ENCODE assay signal across 22 cellular contexts in the genomic region with DNA sequence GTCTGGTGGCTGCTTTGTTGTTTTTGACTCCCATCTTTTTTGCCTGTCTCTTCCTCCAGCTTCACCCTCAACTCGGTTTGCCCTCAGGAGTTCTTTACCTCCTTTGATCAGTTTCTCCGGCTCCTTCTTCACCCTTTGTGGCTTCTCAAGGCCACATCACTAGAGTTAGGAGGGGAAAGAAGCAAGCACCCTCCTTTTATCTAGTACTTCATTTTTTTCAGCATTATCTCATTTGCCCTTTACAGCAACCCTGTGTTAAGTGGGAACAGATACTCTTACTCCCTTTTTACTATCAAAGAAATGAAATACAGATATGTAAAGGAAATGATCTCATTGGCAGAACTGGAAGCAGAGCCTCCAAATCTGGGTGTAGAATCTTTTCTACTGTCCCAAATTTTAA. TPM values are rescaled to one million over a fixed set of nuclear protein-coding genes. Genes with fewer than 3 reads are reported as not detected.
DNase-seq lines count a peak whose midpoint lies in the region; ATAC-seq and TF ChIP-seq lines count a peak whose summit lies in the region.
"Had no signal": no experiment of that assay in that cellular context is flagged by ENCODE, and none has a peak within 500 bp of the region (broad histone marks: within the 10 kb centered on the region; RNA-seq: fewer than 3 reads in every experiment).

No MANE protein-coding gene starts in this region.

- H3K4me3 ChIP-seq in left ventricle myocardium inferior (no peak overlapping the region), right cardiac atrium (ENCODE audit: low read length) (no peak overlapping the region), SK-N-SH (ENCODE audit: low read depth in 2 of 2, low read length in 1 of 2) (no peak overlapping the region), coronary artery (peak overlapping the region; percentile 44), aorta (ENCODE audit: low read length in 2 of 2) (no peak overlapping the region)
- H3K4me3 ChIP-seq: HAP-1, lower lobe of right lung, skin epidermis, thoracic aorta had no signal

- no peak overlapping the region for H3K9ac ChIP-seq in SK-N-SH

- DNase-seq in left ventricle myocardium inferior (no peak), right cardiac atrium (no peak), SK-N-SH (peak; percentile 28), coronary artery (ENCODE audit: low spot score) (no peak), aorta (no peak), NCI-H446 (lab: John Stamatoyannopoulos, UW) (no peak), globus pallidus (ENCODE audit: low spot score) (no peak)
- no peak for DNase-seq in natural killer cell treated with Interleukin-12 subunit alpha and Interleukin-12 subunit beta and Interleukin-15 and Interleukin-18, amount 100 ng/mL, for 72 hours (ENCODE audit: low spot score)
- DNase-seq: GDM1; head of caudate nucleus; immature natural killer cell; Kasumi-1; lower lobe of right lung; natural killer cell; NCI-H2171; NK-92 treated with Interleukin-12 subunit alpha and Interleukin-12 subunit beta, amount 100 ng/mL, for 24 hours; posterior cingulate gyrus; RPMI8226; stimulated activated CD4-positive, alpha-beta T cell treated with anti-CD3 and anti-CD28 coated beads, Interleukin-4, amount 100 ng/mL, for 24 hours had no signal

- intact Hi-C loops in left ventricle myocardium inferior (cut with micrococcal nuclease) (no loop called here), right cardiac atrium (cut with DNase I) (no loop called here), aorta (cut with DNase I) (no loop called here)

- ATAC-seq in right cardiac atrium (no peak), aorta (ENCODE audit: low FRiP score) (peak; percentile 11)
- ATAC-seq in natural killer cell treated with Interleukin-12 subunit alpha and Interleukin-12 subunit beta and Interleukin-15 and Interleukin-18, amount 100 ng/mL, for 72 hours: no peak
- ATAC-seq: lower lobe of right lung, natural killer cell had no signal

- POLR2A ChIA-PET in SK-N-SH (lab: Yijun Ruan, JAX): no interaction called here

- H3K9me3 Mint-ChIP-seq in natural killer cell treated with Interleukin-12 subunit alpha and Interleukin-12 subunit beta and Interleukin-15 and Interleukin-18, amount 100 ng/mL, for 72 hours: no peaks in the 10 kb centered on the region
- H3K9me3 Mint-ChIP-seq: natural killer cell had no signal

- 69% methylated on average over 2 of the region's 2 CpGs for WGBS in right cardiac atrium
- WGBS in SK-N-SH (ENCODE audit: low lambda C conversion rate): 70% methylated on average over 2 of the region's 2 CpGs
- WGBS in aorta, 2 donors: 89% methylated on average over 2 of the region's 2 CpGs

- H3K36me3 Mint-ChIP-seq in natural killer cell treated with Interleukin-12 subunit alpha and Interleukin-12 subunit beta and Interleukin-15 and Interleukin-18, amount 100 ng/mL, for 72 hours: peaks cover 6% of the 10 kb centered on the region

- no peak overlapping the region for H3K4me2 ChIP-seq in SK-N-SH

- peak overlapping the region in 1 of 2 donors; percentile 1 for H3K27ac Mint-ChIP-seq in natural killer cell treated with Interleukin-12 subunit alpha and Interleukin-12 subunit beta and Interleukin-15 and Interleukin-18, amount 100 ng/mL, for 72 hours

- peak overlapping the region; percentile 37 for H3K27ac ChIP-seq in left ventricle myocardium inferior (replicated peaks)
- H3K27ac ChIP-seq in right cardiac atrium (ENCODE audit: low read length): no peak overlapping the region
- peak overlapping the region in 1 of 2 experiments; percentile 81; a peak in 2 of 4 replicates for H3K27ac ChIP-seq in SK-N-SH (ENCODE audit: low read depth in 2 of 2, low read length in 1 of 2)
- no peak overlapping the region for H3K27ac ChIP-seq in coronary artery
- H3K27ac ChIP-seq in aorta (ENCODE audit: low read depth in 1 of 2, low read length in 2 of 2): no peak overlapping the region
- H3K27ac ChIP-seq: lower lobe of right lung, thoracic aorta had no signal

- peaks cover 17% of the 10 kb centered on the region for H3K36me3 ChIP-seq in left ventricle myocardium inferior
- peaks cover 21 to 28% of the 10 kb centered on the region in 2 experiments for H3K36me3 ChIP-seq in SK-N-SH (replicated peaks in 1 of 2; ENCODE audit: control insufficient read depth in 1 of 2, insufficient read depth in 2 of 2, low read length in 1 of 2)
- H3K36me3 ChIP-seq in aorta (ENCODE audit: control insufficient read depth in 1 of 2, insufficient read depth in 2 of 2, low read length in 1 of 2): peaks cover 0 to 4% of the 10 kb centered on the region in 2 donors
- H3K36me3 ChIP-seq: thoracic aorta had no signal

- H3K9me2 ChIP-seq in SK-N-SH: no peaks in the 10 kb centered on the region

- H4K20me1 ChIP-seq in SK-N-SH (ENCODE audit: insufficient read depth): no peaks in the 10 kb centered on the region

- no peak overlapping the region for H2AFZ ChIP-seq in SK-N-SH (ENCODE audit: low read depth)

- peak in 1 of 2 experiments; percentile 60; a peak in 1 of 4 replicates for TF ChIP-seq EP300 in SK-N-SH (IDR thresholded peaks at IDR 0.05; ENCODE audit: borderline replicate concordance in 1 of 2, low read depth in 1 of 2, low read length in 1 of 2)

- no peak overlapping the region for H3K4me3 Mint-ChIP-seq in natural killer cell treated with Interleukin-12 subunit alpha and Interleukin-12 subunit beta and Interleukin-15 and Interleukin-18, amount 100 ng/mL, for 72 hours
- H3K4me3 Mint-ChIP-seq: natural killer cell had no signal

- no peak for TF ChIP-seq RAD21 in SK-N-SH (IDR thresholded peaks at IDR 0.05; ENCODE audit: low read length)

- peaks cover 39% of the 10 kb centered on the region for H3K4me1 ChIP-seq in left ventricle myocardium inferior
- peaks cover 10% of the 10 kb centered on the region for H3K4me1 ChIP-seq in right cardiac atrium (ENCODE audit: control insufficient read depth, insufficient read depth, low read length)
- peaks cover 8 to 19% of the 10 kb centered on the region in 2 experiments; a peak in 2 of 4 replicates for H3K4me1 ChIP-seq in SK-N-SH (ENCODE audit: control insufficient read depth in 1 of 2, insufficient read depth in 2 of 2, low read depth in 1 of 2, low read length in 1 of 2)
- peaks cover 0 to 15% of the 10 kb centered on the region in 2 donors for H3K4me1 ChIP-seq in aorta (ENCODE audit: control insufficient read depth in 1 of 2, insufficient read depth in 2 of 2, low read length in 2 of 2)

- no peaks in the 10 kb centered on the region for H3K27me3 Mint-ChIP-seq in natural killer cell treated with Interleukin-12 subunit alpha and Interleukin-12 subunit beta and Interleukin-15 and Interleukin-18, amount 100 ng/mL, for 72 hours

- TF ChIP-seq CTCF in left ventricle myocardium inferior (IDR thresholded peaks at IDR 0.05; ENCODE audit: borderline replicate concordance) (no peak), SK-N-SH (IDR thresholded peaks at IDR 0.05) (no peak), coronary artery (IDR thresholded peaks at IDR 0.05) (no peak)

- H3F3A ChIP-seq in SK-N-SH (replicated peaks; ENCODE audit: insufficient read depth): no peaks in the 10 kb centered on the region

- H3K27me3 ChIP-seq in left ventricle myocardium inferior (ENCODE audit: low read depth) (no peaks in the 10 kb centered on the region), right cardiac atrium (ENCODE audit: control insufficient read depth, insufficient read depth) (no peaks in the 10 kb centered on the region), SK-N-SH (ENCODE audit: insufficient read depth) (no peaks in the 10 kb centered on the region), aorta (ENCODE audit: control insufficient read depth in 1 of 2, insufficient read depth in 2 of 2, low read length in 1 of 2) (no peaks in the 10 kb centered on the region)

- peaks cover 17 to 27% of the 10 kb centered on the region in 2 donors for H3K4me1 Mint-ChIP-seq in natural killer cell treated with Interleukin-12 subunit alpha and Interleukin-12 subunit beta and Interleukin-15 and Interleukin-18, amount 100 ng/mL, for 72 hours (ENCODE audit: low read depth in 2 of 2)

- H3K9me3 ChIP-seq in left ventricle myocardium inferior (replicated peaks) (no peaks in the 10 kb centered on the region), right cardiac atrium (ENCODE audit: control insufficient read depth, low read length) (no peaks in the 10 kb centered on the region), SK-N-SH (no peaks in the 10 kb centered on the region), aorta (ENCODE audit: control insufficient read depth, low read length) (no peaks in the 10 kb centered on the region)
- H3K9me3 ChIP-seq: HAP-1, lower lobe of right lung, thoracic aorta had no signal

- CTCF ChIA-PET in SK-N-SH (lab: Yijun Ruan, JAX): no interaction called here

- H3K79me2 ChIP-seq in SK-N-SH (ENCODE audit: insufficient read depth): peaks cover 41% of the 10 kb centered on the region; the same call in 1 of the 2 replicates

TF ChIP-seq in SK-N-SH, 30 proteins besides CTCF, POLR2A, EP300 and RAD21:
- peak; percentile 74 for TF ChIP-seq GATA2 (CRISPR knock-in tag; IDR thresholded peaks at IDR 0.05)
- no peak for TF ChIP-seq CHD2 (IDR thresholded peaks at IDR 0.05; ENCODE audit: low read length, partially characterized antibody)

RNA-seq across cellular contexts. Expression of gene RAP2A, which starts 26.9 kb away (rescaled TPM):
- 15.1 TPM for total RNA-seq in left ventricle myocardium inferior
- 10 to 100 TPM; 16.0 to 19.6 (median 17.1) TPM for total RNA-seq in right cardiac atrium
- polyA plus RNA-seq in right cardiac atrium: 6.4 TPM
- 6.5 and 10.0 TPM in 2 replicates for polyA plus RNA-seq in SK-N-SH (2012; rRNA removed)
- 10.4 and 11.5 TPM in 2 replicates for polyA plus RNA-seq in SK-N-SH (2012; cell fraction: cytosol; rRNA removed)
- polyA plus RNA-seq in SK-N-SH (2012; cell fraction: nucleus; rRNA removed): 3.7 and 8.1 TPM in 2 replicates
- 10 to 100 TPM; 30.8 to 34.5 TPM for total RNA-seq in aorta
- polyA plus RNA-seq in aorta: 10 to 100 TPM; 32.3 to 41.7 TPM
- total RNA-seq in natural killer cell treated with Interleukin-12 subunit alpha and Interleukin-12 subunit beta and Interleukin-15 and Interleukin-18, amount 100 ng/mL, for 72 hours: 10 to 100 TPM; 22.1 to 34.6 TPM
